In the genomic region with DNA sequence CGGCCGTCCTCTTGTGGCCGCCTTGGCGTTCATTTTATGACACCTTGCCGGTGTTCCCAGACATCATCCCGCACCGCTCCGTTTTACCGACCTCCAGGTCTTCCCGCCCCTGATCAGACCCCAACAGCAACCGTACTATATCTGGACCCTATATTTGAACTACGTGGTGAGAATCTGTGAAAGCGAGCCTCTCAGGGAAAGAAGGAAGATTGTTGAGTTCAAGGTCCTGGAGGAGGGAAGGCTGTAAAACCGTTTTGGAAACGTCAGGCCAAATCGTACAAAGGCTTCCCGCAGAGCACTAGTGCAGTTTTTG, we compare ENCODE assay signal across 12 cellular contexts. TPM values are rescaled to one million over a fixed set of nuclear protein-coding genes. Genes with fewer than 3 reads are reported as not detected.
A peak's percentile ranks its signal among the peaks of the same experiment; 100 is the strongest.
DNase-seq lines count a peak whose midpoint lies in the region; ATAC-seq and TF ChIP-seq lines count a peak whose summit lies in the region.
"Had no signal": no experiment of that assay in that cellular context is flagged by ENCODE, and none has a peak within 500 bp of the region (broad histone marks: within the 10 kb centered on the region; RNA-seq: fewer than 3 reads in every experiment).

No MANE protein-coding gene starts in this region.

- H3K9me3 ChIP-seq in BLaER1 (no peaks in the 10 kb centered on the region), H9 (ENCODE audit: control insufficient read depth, low read depth, low read length) (no peaks in the 10 kb centered on the region), gastroesophageal sphincter (no peaks in the 10 kb centered on the region)

- H3K4me3 ChIP-seq in BLaER1 = peak overlapping the region; percentile 70
- peak overlapping the region in 1 of 2 donors; percentile 61 for H3K4me3 ChIP-seq in gastroesophageal sphincter

- H2AFZ ChIP-seq in H9 (ENCODE audit: low read length) = no peak overlapping the region

- ATAC-seq in gastroesophageal sphincter = no peak

- H3K27me3 ChIP-seq in BLaER1 (peaks cover 53% of the 10 kb centered on the region), H9 (ENCODE audit: insufficient read depth, low read length) (peaks cover 23% of the 10 kb centered on the region), gastroesophageal sphincter (peaks cover 61% of the 10 kb centered on the region)

- H3K36me3 ChIP-seq in BLaER1 = no peaks in the 10 kb centered on the region
- H3K36me3 ChIP-seq in gastroesophageal sphincter = no peaks in the 10 kb centered on the region
- H3K36me3 ChIP-seq: cardiac muscle cell had no signal

- H3K4me2 ChIP-seq in BLaER1 = peak overlapping the region; percentile 80
- peak overlapping the region; percentile 67 for H3K4me2 ChIP-seq in H9 (ENCODE audit: insufficient read depth, insufficient read length, low read length)

- H3K27ac Mint-ChIP-seq in H9 (no peak overlapping the region), chondrocyte (ENCODE audit: unreplicated experiment) (no peak overlapping the region), nephron progenitor cell (no peak overlapping the region)

- H2BK12ac ChIP-seq in H9 (ENCODE audit: insufficient read length, low read depth, low read length) = no peak overlapping the region

- H3K27ac ChIP-seq in BLaER1 (no peak overlapping the region), H9 (ENCODE audit: insufficient read length, low read depth, low read length) (no peak overlapping the region), gastroesophageal sphincter (no peak overlapping the region)
- H3K27ac ChIP-seq: cardiac muscle cell had no signal

- peaks cover 65% of the 10 kb centered on the region for H3K27me3 Mint-ChIP-seq in H9 (ENCODE audit: low read depth)
- H3K27me3 Mint-ChIP-seq in chondrocyte (ENCODE audit: low read depth) = peaks cover 72% of the 10 kb centered on the region
- peaks cover 52% of the 10 kb centered on the region for H3K27me3 Mint-ChIP-seq in nephron progenitor cell (ENCODE audit: low read depth, poor library complexity)

- H2BK120ac ChIP-seq in H9 (ENCODE audit: low read depth, low read length, poor library complexity, severe bottlenecking) = no peak overlapping the region

- no peaks in the 10 kb centered on the region for H3K79me2 ChIP-seq in H9 (ENCODE audit: insufficient read depth, low read length)

- no peak overlapping the region for H2BK15ac ChIP-seq in H9 (ENCODE audit: low read depth, low read length)

- TF ChIP-seq POLR2A in gastroesophageal sphincter (IDR thresholded peaks at IDR 0.05) = no peak

- H3K4ac ChIP-seq in H9 (ENCODE audit: low read depth, low read length) = no peak overlapping the region

- peaks cover 14 to 23% of the 10 kb centered on the region in 2 experiments for H3K4me1 Mint-ChIP-seq in H9
- H3K4me1 Mint-ChIP-seq in chondrocyte (ENCODE audit: low read depth) = peaks cover 10% of the 10 kb centered on the region
- H3K4me1 Mint-ChIP-seq in nephron progenitor cell = peaks cover 36% of the 10 kb centered on the region

- no peak overlapping the region for H3K23ac ChIP-seq in H9 (ENCODE audit: insufficient read length, low read depth, low read length)

- H4K5ac ChIP-seq in H9 (ENCODE audit: insufficient read length, low read depth, low read length) = no peak overlapping the region

- H3K36me3 Mint-ChIP-seq in H9 (ENCODE audit: insufficient read depth in 1 of 3, low read depth in 3 of 3) (0 out of 7 replicates have a peak, but pooled peaks cover 0 to 4% (median 0%) of the 10 kb centered on the region in 3 experiments), chondrocyte (ENCODE audit: low read depth) (no peaks in the 10 kb centered on the region), nephron progenitor cell (ENCODE audit: low read depth) (no peaks in the 10 kb centered on the region)

- TF ChIP-seq CTCF in H9 (conservative IDR thresholded peaks at IDR 0.05) = no peak
- no peak for TF ChIP-seq CTCF in chondrocyte (IDR thresholded peaks at IDR 0.05)
- no peak for TF ChIP-seq CTCF in nephron progenitor cell (IDR thresholded peaks at IDR 0.05)
- no peak for TF ChIP-seq CTCF in gastroesophageal sphincter (IDR thresholded peaks at IDR 0.05)

- no peak overlapping the region for H2BK5ac ChIP-seq in H9 (ENCODE audit: insufficient read length, low read length)

- H4K20me1 ChIP-seq in BLaER1 = no peaks in the 10 kb centered on the region
- H4K20me1 ChIP-seq in H9 (ENCODE audit: control insufficient read depth, insufficient read depth, insufficient read length) = no peaks in the 10 kb centered on the region

- no peak overlapping the region for H4K8ac ChIP-seq in H9 (replicated peaks; ENCODE audit: insufficient read length, low read depth, low read length)

- no peaks in the 10 kb centered on the region for H3K79me1 ChIP-seq in H9 (ENCODE audit: insufficient read depth, low read depth, low read length, poor library complexity, severe bottlenecking)

- WGBS in H9 (ENCODE audit: extremely low coverage, insufficient read length, low lambda C conversion rate) = no CpG with 5 or more reads among the region's 17 CpGs
- 10 to 48% methylated on average over 2 to 5 of the region's 17 CpGs for WGBS in gastroesophageal sphincter (ENCODE audit: low coverage in 1 of 2), 2 donors

- H3K4me3 Mint-ChIP-seq in H9 = peak overlapping the region; percentile 57 to 80
- H3K4me3 Mint-ChIP-seq in chondrocyte (ENCODE audit: unreplicated experiment) = peak overlapping the region; percentile 26
- peak overlapping the region; percentile 78 for H3K4me3 Mint-ChIP-seq in nephron progenitor cell

- peak; percentile 40 for DNase-seq in H9
- DNase-seq in chondrocyte (ENCODE audit: low spot score) = no peak
- DNase-seq in nephron progenitor cell = no peak
- no peak for DNase-seq in DMS79 (lab: John Stamatoyannopoulos, UW)
- DNase-seq in stimulated activated CD4-positive, alpha-beta T cell treated with anti-CD3 and anti-CD28 coated beads, Interleukin-4, amount 100 ng/mL, for 24 hours = no peak
- DNase-seq in cerebellum (ENCODE audit: low spot score) = no peak
- DNase-seq: COR-L47, NCI-H1694, RPMI8226 had no signal

- no peak overlapping the region for H2AK5ac ChIP-seq in H9 (ENCODE audit: insufficient read length, low read length)

- no peak overlapping the region for H3K18ac ChIP-seq in H9 (ENCODE audit: insufficient read length, low read depth, low read length)

- no peak overlapping the region for H2BK20ac ChIP-seq in H9 (ENCODE audit: low read depth, low read length, poor library complexity, severe bottlenecking)

- no peak overlapping the region for H3K9ac ChIP-seq in BLaER1
- H3K9ac ChIP-seq in H9 (ENCODE audit: extremely low read depth, insufficient read length, low read length) = no peak overlapping the region

- H3K4me1 ChIP-seq in BLaER1 (no peaks in the 10 kb centered on the region), H9 (ENCODE audit: insufficient read depth, low read length) (no peaks in the 10 kb centered on the region), gastroesophageal sphincter (peaks cover 0 to 25% (median 4%) of the 10 kb centered on the region in 3 donors)

- peaks cover 14% of the 10 kb centered on the region for H3K23me2 ChIP-seq in H9 (ENCODE audit: insufficient read length, low read depth, low read length, poor library complexity, severe bottlenecking)

- no peak overlapping the region for H3T11ph ChIP-seq in H9 (ENCODE audit: low read length)

- H4K91ac ChIP-seq in H9 (ENCODE audit: insufficient read length, low read depth, low read length) = no peak overlapping the region

- no peak overlapping the region; the same call in 1 of the 2 replicates for H3K14ac ChIP-seq in H9 (ENCODE audit: insufficient read depth, low read length)

- peaks cover 3% of the 10 kb centered on the region in 2 experiments; a peak in 2 of 5 replicates for H3K9me3 Mint-ChIP-seq in H9
- H3K9me3 Mint-ChIP-seq in chondrocyte (ENCODE audit: low read depth) = no peaks in the 10 kb centered on the region
- H3K9me3 Mint-ChIP-seq in nephron progenitor cell = no peaks in the 10 kb centered on the region

- TF ChIP-seq EP300 in gastroesophageal sphincter (IDR thresholded peaks at IDR 0.05) = no peak

- H3K56ac ChIP-seq in H9 (ENCODE audit: insufficient read length, low read depth, low read length) = no peak overlapping the region

RNA-seq across cellular contexts. Expression of a gene that starts 1.4 kb away (rescaled TPM):
- 0.55 and 0.72 TPM in 2 replicates for total RNA-seq in H9 (2021)
- total RNA-seq in chondrocyte = not detected in 3 replicates
- 10 to 100 TPM in 2 of 4 donors, 1 to 10 TPM in 2; 8.3 to 27.1 (median 11.8) TPM for total RNA-seq in gastroesophageal sphincter
- total RNA-seq in cerebellum = 225 TPM

Comparison
In these comparisons a context has a peak if more than half of its experiments do, and no peak if none do; other contexts are left out.
1. H3K4me3 Mint-ChIP-seq: peak in every context shown above with its lines; median percentile 78 in nephron progenitor cell; 68 in H9; 26 in chondrocyte.